8 cellular contexts compared by ENCODE assay signal in genomic region chr1:37764888-37765441, GRCh38.
DNase-seq lines count a peak whose midpoint lies in the region.

TSS of gene EPHA10 (minus strand) at chr1:37765120. CDS start at chr1:37765066, 54 bp downstream.

- peaks cover 51% of the 10 kb centered on the region for H3K27me3 Mint-ChIP-seq in activated naive CD8-positive, alpha-beta T cell

- no peak within 1 kb of the TSS for H3K27ac Mint-ChIP-seq in activated naive CD8-positive, alpha-beta T cell

- H3K4me1 ChIP-seq in mucosa of stomach (ENCODE audit: control insufficient read depth, insufficient read depth, low read length) = peaks cover 6% of the 10 kb centered on the region

- H3K9me3 ChIP-seq in mucosa of stomach (ENCODE audit: control insufficient read depth, low read length) = no peaks in the 10 kb centered on the region

- peak; percentile 83 for DNase-seq in DMS79 treated with DMSO at 0.1 percent for 48 hours (lab: John Stamatoyannopoulos, UW)
- peak; percentile 44 for DNase-seq in NCI-H2029 treated with DMSO at 0.1 percent for 48 hours (lab: John Stamatoyannopoulos, UW)
- no peak for DNase-seq in glomerular visceral epithelial cell (ENCODE audit: extremely low spot score)
- no peak for DNase-seq in effector CD4-positive, alpha-beta T cell
- DNase-seq in medulla oblongata (ENCODE audit: extremely low spot score) = no peak
- DNase-seq in stimulated activated CD4-positive, alpha-beta T cell treated with anti-CD3 and anti-CD28 coated beads, Interleukin-4, amount 100 ng/mL, for 1 hour = no peak

- H3K4me1 Mint-ChIP-seq in activated naive CD8-positive, alpha-beta T cell (ENCODE audit: low read depth) = peaks cover 14% of the 10 kb centered on the region

- H3K9me3 Mint-ChIP-seq in activated naive CD8-positive, alpha-beta T cell (ENCODE audit: low read depth) = peaks cover 4% of the 10 kb centered on the region

- H3K4me3 ChIP-seq in mucosa of stomach (ENCODE audit: low read length) = peak within 1 kb of the TSS; percentile 14

- H3K27me3 ChIP-seq in mucosa of stomach (ENCODE audit: control insufficient read depth, insufficient read depth, low read length) = peaks cover 63% of the 10 kb centered on the region

- H3K9ac ChIP-seq in mucosa of stomach (ENCODE audit: low read length) = no peak within 1 kb of the TSS

- peak within 1 kb of the TSS; percentile 23 for H3K4me3 Mint-ChIP-seq in activated naive CD8-positive, alpha-beta T cell

- H3K36me3 ChIP-seq in mucosa of stomach (ENCODE audit: control insufficient read depth, insufficient read depth, low read length) = no peaks in the 10 kb centered on the region

- H3K36me3 Mint-ChIP-seq in activated naive CD8-positive, alpha-beta T cell = no peaks in the 10 kb centered on the region

Comparison
In these comparisons a context has a peak if more than half of its experiments do, and no peak if none do; other contexts are left out.
1. DNase-seq: peak in DMS79 treated with DMSO at 0.1 percent for 48 hours (single experiment) and NCI-H2029 treated with DMSO at 0.1 percent for 48 hours (single experiment); none in glomerular visceral epithelial cell (single experiment), effector CD4-positive, alpha-beta T cell (single experiment), medulla oblongata (single experiment) and stimulated activated CD4-positive, alpha-beta T cell treated with anti-CD3 and anti-CD28 coated beads, Interleukin-4, amount 100 ng/mL, for 1 hour (single experiment).